ENCODE assay signal across 8 cellular contexts in the genomic region with DNA sequence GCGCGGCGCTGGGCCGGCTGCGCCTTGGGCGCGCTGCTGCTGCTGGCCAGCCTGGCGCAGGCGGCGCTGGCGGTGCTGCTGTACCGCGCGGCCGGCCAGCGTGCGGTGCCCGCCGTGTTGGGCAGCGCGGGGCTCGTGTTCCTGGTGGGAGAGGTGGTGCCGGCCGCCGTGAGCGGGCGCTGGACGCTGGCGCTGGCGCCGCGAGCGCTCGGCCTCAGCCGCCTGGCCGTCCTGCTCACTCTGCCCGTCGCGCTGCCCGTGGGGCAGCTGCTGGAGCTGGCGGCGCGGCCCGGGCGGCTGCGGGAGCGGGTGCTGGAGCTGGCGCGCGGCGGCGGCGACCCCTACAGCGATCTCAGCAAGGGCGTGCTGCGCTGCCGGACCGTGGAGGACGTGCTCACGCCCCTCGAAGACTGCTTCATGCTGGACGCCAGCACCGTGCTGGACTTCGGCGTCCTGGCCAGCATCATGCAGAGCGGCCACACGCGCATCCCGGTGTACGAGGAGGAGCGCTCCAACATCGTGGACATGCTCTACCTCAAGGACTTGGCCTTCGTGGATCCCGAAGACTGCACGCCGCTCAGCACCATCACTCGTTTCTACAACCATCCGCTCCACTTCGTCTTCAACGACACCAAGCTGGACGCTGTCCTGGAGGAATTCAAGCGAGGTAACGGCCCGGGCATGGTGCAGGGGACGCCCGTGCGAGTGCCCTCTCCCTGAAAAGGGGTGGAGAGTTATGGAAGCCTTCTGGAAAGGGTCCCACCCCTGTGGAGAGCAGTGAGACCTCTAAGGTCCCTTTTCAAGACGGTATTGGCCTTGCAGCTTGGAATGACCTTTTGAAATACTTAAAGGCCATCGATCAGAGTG. TPM values are rescaled to one million over a fixed set of nuclear protein-coding genes. Genes with fewer than 3 reads are reported as not detected.
DNase-seq lines count a peak whose midpoint lies in the region; ATAC-seq and TF ChIP-seq lines count a peak whose summit lies in the region.

No MANE protein-coding gene starts in this region.

- intact Hi-C loops in left cardiac atrium (cut with DNase I) (loop anchor here in 1 of 2 donors (10.0 kb wide), 1 partner anchor 182 kb away; a partner anchor contains a TSS), Right ventricle myocardium superior (cut with DNase I) (no loop called here), dorsolateral prefrontal cortex (cut with DNase I) (loop anchor here (2.0 to 10.0 kb wide), 7 partner anchors 40 to 822 kb away; a partner anchor contains a TSS)

- no peaks in the 10 kb centered on the region for H3K27me3 ChIP-seq in dorsolateral prefrontal cortex

- POLR2A ChIA-PET in naive thymus-derived CD8-positive, alpha-beta T cell (lab: Charles Lee) = interaction anchor here (0.7 to 4.8 kb wide), 17 partner anchors 10 to 296 kb away, joined by 3 to 32 read pairs (median 5); a partner anchor contains a TSS

- peak overlapping the region in 9 of 10 donors; percentile 32 to 85 (median 53) for H3K27ac Mint-ChIP-seq in naive thymus-derived CD8-positive, alpha-beta T cell

- ATAC-seq in left cardiac atrium (peak in 1 of 2 donors; percentile 35), Right ventricle myocardium superior (ENCODE audit: poor library complexity) (no peak)
- no peak for ATAC-seq in naive thymus-derived CD8-positive, alpha-beta T cell

- H3K36me3 Mint-ChIP-seq in naive thymus-derived CD8-positive, alpha-beta T cell = peaks cover 0 to 26% (median 0%) of the 10 kb centered on the region in 3 donors

- H3K9me3 Mint-ChIP-seq in naive thymus-derived CD8-positive, alpha-beta T cell = no peaks in the 10 kb centered on the region

- H3K4me3 ChIP-seq in dorsolateral prefrontal cortex = peak overlapping the region; percentile 45 to 90 (median 76)

- TF ChIP-seq CTCF in dorsolateral prefrontal cortex (IDR thresholded peaks at IDR 0.05 in 54 of 56, conservative IDR thresholded peaks at IDR 0.05 in 2 of 56; ENCODE audit: low read depth in 1 of 56, partially characterized antibody in 56 of 56) = no peak

- DNase-seq in left cardiac atrium (peak; percentile 59), Right ventricle myocardium superior (no peak), NCI-H526 treated with DMSO at 0.1 percent for 48 hours (lab: John Stamatoyannopoulos, UW) (peak; percentile 18), dorsolateral prefrontal cortex (no peak), C1 segment of cervical spinal cord (lab: John Stamatoyannopoulos, UW) (no peak)
- DNase-seq in naive thymus-derived CD8-positive, alpha-beta T cell = peak in 2 of 10 donors; percentile 18
- no peak for DNase-seq in activated effector memory CD4-positive, alpha-beta T cell treated with Interleukin-2 at 50 U/mL for 16 hours
- no peak for DNase-seq in stimulated activated CD4-positive, alpha-beta T cell treated with anti-CD3 and anti-CD28 coated beads, Interleukin-1b, Interleukin-23, amount 100 ng/mL, for 48 hours

- peaks cover 37 to 61% (median 59%) of the 10 kb centered on the region in 4 donors for H3K4me1 Mint-ChIP-seq in naive thymus-derived CD8-positive, alpha-beta T cell

- H3K27ac ChIP-seq in dorsolateral prefrontal cortex = peak overlapping the region in 40 of 59 donors; percentile 2 to 99 (median 62)

- H3K27me3 Mint-ChIP-seq in naive thymus-derived CD8-positive, alpha-beta T cell = no peaks in the 10 kb centered on the region

- peak overlapping the region; percentile 78 to 89 (median 87) for H3K4me3 Mint-ChIP-seq in naive thymus-derived CD8-positive, alpha-beta T cell

RNA-seq across cellular contexts. Expression of a gene that starts 1.0 kb away (rescaled TPM):
- total RNA-seq in left cardiac atrium (10 to 100 TPM in 1 of 2 donors, 1 to 10 TPM in 1; 9.6 to 10.3 TPM), Right ventricle myocardium superior (13.5 TPM), dorsolateral prefrontal cortex (10 to 100 TPM; 15.1 to 52.1 (median 34.2) TPM)
- 10 to 100 TPM; 40.0 to 41.1 TPM for total RNA-seq in naive thymus-derived CD8-positive, alpha-beta T cell
- polyA plus RNA-seq in naive thymus-derived CD8-positive, alpha-beta T cell = 10 to 100 TPM in 2 of 3 donors, 1 to 10 TPM in 1; 2.8 to 12.0 (median 11.4) TPM

RNA-seq across cellular contexts. Expression of a gene that starts 26.8 kb away (rescaled TPM):
- total RNA-seq in left cardiac atrium (10 to 100 TPM; 18.4 to 24.7 TPM), Right ventricle myocardium superior (10.6 TPM), dorsolateral prefrontal cortex (10 to 100 TPM in 63 of 120 experiments, 1 to 10 TPM in 57; 3.5 to 20.1 (median 10.2) TPM)
- total RNA-seq in naive thymus-derived CD8-positive, alpha-beta T cell = 10 to 100 TPM; 13.1 to 16.2 TPM
- under 1 TPM; 0.15 to 0.57 (median 0.27) TPM for polyA plus RNA-seq in naive thymus-derived CD8-positive, alpha-beta T cell

RNA-seq across cellular contexts. Expression of a gene that starts 40.7 kb away (rescaled TPM):
- total RNA-seq in left cardiac atrium (10 to 100 TPM; 11.9 to 12.4 TPM), Right ventricle myocardium superior (14.6 TPM), dorsolateral prefrontal cortex (10 to 100 TPM; 19.4 to 36.6 (median 29.4) TPM)
- 10 to 100 TPM; 13.5 to 14.2 TPM for total RNA-seq in naive thymus-derived CD8-positive, alpha-beta T cell
- 10 to 100 TPM; 12.2 to 18.7 (median 16.2) TPM for polyA plus RNA-seq in naive thymus-derived CD8-positive, alpha-beta T cell

RNA-seq across cellular contexts. Expression of a gene that starts 52.8 kb away (rescaled TPM):
- 10 to 100 TPM; 22.1 to 24.8 TPM for total RNA-seq in left cardiac atrium
- total RNA-seq in Right ventricle myocardium superior = 18.2 TPM
- 100 to 1,000 TPM in 4 of 120 experiments, 10 to 100 TPM in 116; 38.3 to 139 (median 61.8) TPM for total RNA-seq in dorsolateral prefrontal cortex
- total RNA-seq in naive thymus-derived CD8-positive, alpha-beta T cell = 10 to 100 TPM; 35.6 to 38.6 TPM
- 1 to 10 TPM; 1.9 to 2.8 (median 2.2) TPM for polyA plus RNA-seq in naive thymus-derived CD8-positive, alpha-beta T cell

RNA-seq across cellular contexts. Expression of a gene that starts 56.4 kb away (rescaled TPM):
- total RNA-seq in left cardiac atrium (10 to 100 TPM; 16.8 to 29.5 TPM), Right ventricle myocardium superior (31.4 TPM), dorsolateral prefrontal cortex (10 to 100 TPM in 115 of 120 experiments, 1 to 10 TPM in 5; 9.3 to 21.2 (median 13.1) TPM)
- 1 to 10 TPM; 4.5 to 4.9 TPM for total RNA-seq in naive thymus-derived CD8-positive, alpha-beta T cell
- polyA plus RNA-seq in naive thymus-derived CD8-positive, alpha-beta T cell = 1 to 10 TPM in 2 of 3 donors, under 1 TPM in 1; 0.63 to 2.2 (median 1.3) TPM

Comparison
In these comparisons a context has a peak if more than half of its experiments do, and no peak if none do; other contexts are left out.
1. DNase-seq: peak in left cardiac atrium (single experiment) and NCI-H526 treated with DMSO at 0.1 percent for 48 hours (single experiment); none in Right ventricle myocardium superior (single experiment), dorsolateral prefrontal cortex (0 of 10), activated effector memory CD4-positive, alpha-beta T cell treated with Interleukin-2 at 50 U/mL for 16 hours (single experiment), stimulated activated CD4-positive, alpha-beta T cell treated with anti-CD3 and anti-CD28 coated beads, Interleukin-1b, Interleukin-23, amount 100 ng/mL, for 48 hours (single experiment) and C1 segment of cervical spinal cord (0 of 14).